ENCODE assay signal across 23 cellular contexts in genomic region chr1:201746156-201746555, GRCh38.
"Had no signal": no experiment of that assay in that cellular context is flagged by ENCODE, and none has a peak within 500 bp of the region (broad histone marks: within the 10 kb centered on the region; RNA-seq: fewer than 3 reads in every experiment).

No MANE protein-coding gene starts in this region.

- H3K36me3 ChIP-seq: gastroesophageal sphincter, right atrium auricular region, thyroid gland, upper lobe of right lung had no signal

- H3K9me3 ChIP-seq: gastroesophageal sphincter, right atrium auricular region, thyroid gland, upper lobe of right lung had no signal

- H3K27me3 Mint-ChIP-seq: stimulated activated naive CD8-positive, alpha-beta T cell treated with anti-CD3 and anti-CD28 coated beads, Interleukin-15, Interleukin-2, amounts not matched to agents 100 ng/mL and 50 ng/mL, for 24 hours had no signal

- H3K27ac Mint-ChIP-seq: activated CD4-positive, alpha-beta T cell treated with anti-CD3 and anti-CD28 coated beads for 36 hours; activated naive CD4-positive, alpha-beta T cell treated with anti-CD3 and anti-CD28 coated beads, Interleukin-2, amount 50 U/mL, for 72 hours; activated T-cell treated with anti-CD3 and anti-CD28 coated beads, Interleukin-2, amount 50 U/mL, for 72 hours; immature natural killer cell; mesothelial cell of epicardium; naive thymus-derived CD4-positive, alpha-beta T cell; stimulated activated effector memory CD8-positive, alpha-beta T cell treated with anti-CD3 and anti-CD28 coated beads, Interleukin-12 subunit alpha, Interleukin-12 subunit beta, amount 100 ng/mL, for 72 hours; stimulated activated naive CD8-positive, alpha-beta T cell treated with anti-CD3 and anti-CD28 coated beads, Interleukin-15, Interleukin-2, amounts not matched to agents 100 ng/mL and 50 ng/mL, for 24 hours had no signal

- H3K36me3 Mint-ChIP-seq: activated naive CD4-positive, alpha-beta T cell treated with anti-CD3 and anti-CD28 coated beads, Interleukin-2, amount 50 U/mL, for 72 hours; immature natural killer cell; naive thymus-derived CD4-positive, alpha-beta T cell; stimulated activated effector memory CD8-positive, alpha-beta T cell treated with anti-CD3 and anti-CD28 coated beads, Interleukin-12 subunit alpha, Interleukin-12 subunit beta, amount 100 ng/mL, for 72 hours had no signal

- ATAC-seq: activated CD4-positive, alpha-beta T cell treated with anti-CD3 and anti-CD28 coated beads for 36 hours; activated naive CD4-positive, alpha-beta T cell treated with anti-CD3 and anti-CD28 coated beads, Interleukin-2, amount 50 U/mL, for 72 hours; activated T-cell treated with anti-CD3 and anti-CD28 coated beads, Interleukin-2, amount 50 U/mL, for 72 hours; gastroesophageal sphincter; left colon; naive thymus-derived CD4-positive, alpha-beta T cell; stimulated activated effector memory CD8-positive, alpha-beta T cell treated with anti-CD3 and anti-CD28 coated beads, Interleukin-12 subunit alpha, Interleukin-12 subunit beta, amount 100 ng/mL, for 72 hours; upper lobe of right lung had no signal

- H3K4me3 Mint-ChIP-seq: activated CD4-positive, alpha-beta T cell treated with anti-CD3 and anti-CD28 coated beads for 36 hours; activated T-cell treated with anti-CD3 and anti-CD28 coated beads, Interleukin-2, amount 50 U/mL, for 72 hours; immature natural killer cell; mesothelial cell of epicardium; naive thymus-derived CD4-positive, alpha-beta T cell; stimulated activated effector memory CD8-positive, alpha-beta T cell treated with anti-CD3 and anti-CD28 coated beads, Interleukin-12 subunit alpha, Interleukin-12 subunit beta, amount 100 ng/mL, for 72 hours; stimulated activated naive CD8-positive, alpha-beta T cell treated with anti-CD3 and anti-CD28 coated beads, Interleukin-15, Interleukin-2, amounts not matched to agents 100 ng/mL and 50 ng/mL, for 24 hours had no signal

- H3K27me3 ChIP-seq: gastroesophageal sphincter, right atrium auricular region, thyroid gland, upper lobe of right lung had no signal

- H3K27ac ChIP-seq: gastroesophageal sphincter, right atrium auricular region, thyroid gland, upper lobe of right lung had no signal

- DNase-seq: activated CD4-positive, alpha-beta T cell treated with anti-CD3 and anti-CD28 coated beads for 36 hours; activated CD4-positive, alpha-beta T cell treated with anti-CD3 and anti-CD28 coated beads, Interleukin-2, amount 50 U/mL, for 4 hours; activated CD4-positive, CD25-positive, alpha-beta regulatory T cell; activated naive CD4-positive, alpha-beta T cell; activated T-cell treated with anti-CD3 and anti-CD28 coated beads for 4 hours; activated T-cell treated with anti-CD3 and anti-CD28 coated beads, Interleukin-2, amount 50 U/mL, for 72 hours; cerebellar nuclear complex; hypothalamus; immature natural killer cell; kidney; left colon; naive thymus-derived CD4-positive, alpha-beta T cell; nucleus accumbens; stimulated activated CD4-positive, alpha-beta T cell treated with anti-CD3 and anti-CD28 coated beads, Interleukin-4, amount 100 ng/mL, for 24 hours; substantia nigra; thyroid gland; upper lobe of right lung had no signal

- H3K4me3 ChIP-seq: gastroesophageal sphincter, right atrium auricular region, thyroid gland, upper lobe of right lung had no signal

- H3K9me3 Mint-ChIP-seq: activated naive CD4-positive, alpha-beta T cell treated with anti-CD3 and anti-CD28 coated beads, Interleukin-2, amount 50 U/mL, for 72 hours; activated T-cell treated with anti-CD3 and anti-CD28 coated beads, Interleukin-2, amount 50 U/mL, for 72 hours; immature natural killer cell; mesothelial cell of epicardium; stimulated activated effector memory CD8-positive, alpha-beta T cell treated with anti-CD3 and anti-CD28 coated beads, Interleukin-12 subunit alpha, Interleukin-12 subunit beta, amount 100 ng/mL, for 72 hours; stimulated activated naive CD8-positive, alpha-beta T cell treated with anti-CD3 and anti-CD28 coated beads, Interleukin-15, Interleukin-2, amounts not matched to agents 100 ng/mL and 50 ng/mL, for 24 hours had no signal
